In genomic region chr1:63703661-63704060, GRCh38 we compare ENCODE assay signal across 17 cellular contexts.
A peak's percentile ranks its signal among the peaks of the same experiment; 100 is the strongest.
DNase-seq lines count a peak whose midpoint lies in the region; ATAC-seq and TF ChIP-seq lines count a peak whose summit lies in the region.
"Had no signal": no experiment of that assay in that cellular context is flagged by ENCODE, and none has a peak within 500 bp of the region (broad histone marks: within the 10 kb centered on the region; RNA-seq: fewer than 3 reads in every experiment).

No MANE protein-coding gene starts in this region.

- H3K79me2 ChIP-seq in GM23338 (replicated peaks; ENCODE audit: insufficient read depth), result no peaks in the 10 kb centered on the region

- intact Hi-C loops in body of pancreas (cut with DNase I), result no loop called here

- H3K4me1 Mint-ChIP-seq in GM23338, result peaks cover 18% of the 10 kb centered on the region
- H3K4me1 Mint-ChIP-seq in osteocyte (ENCODE audit: unreplicated experiment), result peaks cover 41% of the 10 kb centered on the region
- H3K4me1 Mint-ChIP-seq: activated naive CD8-positive, alpha-beta T cell treated with anti-CD3 and anti-CD28 coated beads, Interleukin-2, amount 10 ng/mL, durations not matched to agents 7 days and 5 days had no signal

- peaks cover 11% of the 10 kb centered on the region; the same call in 1 of the 2 replicates for H3K9me2 ChIP-seq in GM23338 (ENCODE audit: insufficient read depth)

- peak overlapping the region; percentile 73 for H2AFZ ChIP-seq in GM23338

- H3K4me1 ChIP-seq in GM23338 (ENCODE audit: insufficient read depth) (peaks cover 11% of the 10 kb centered on the region), body of pancreas (peaks cover 93% of the 10 kb centered on the region)

- TF ChIP-seq CTCF in GM23338 (conservative IDR thresholded peaks at IDR 0.05; ENCODE audit: low read depth in 2 of 2) (no peak), body of pancreas (IDR thresholded peaks at IDR 0.05) (no peak), osteocyte (IDR thresholded peaks at IDR 0.05) (no peak)

- ATAC-seq in GM23338, result peak; percentile 14; the same call in 1 of the 3 replicates
- ATAC-seq in body of pancreas, result no peak
- no peak for ATAC-seq in HG03280 (IDR thresholded peaks at IDR 0.05; ENCODE audit: unreplicated experiment)

- H3K27me3 Mint-ChIP-seq in GM23338 (ENCODE audit: insufficient read depth, low read depth, poor library complexity) (peaks cover 5% of the 10 kb centered on the region), osteocyte (ENCODE audit: unreplicated experiment) (peaks cover 7% of the 10 kb centered on the region)
- H3K27me3 Mint-ChIP-seq: activated CD4-positive, alpha-beta memory T cell treated with anti-CD3 and anti-CD28 coated beads for 36 hours had no signal

- H3K27me3 ChIP-seq in GM23338 (ENCODE audit: insufficient read depth) (no peaks in the 10 kb centered on the region), body of pancreas (no peaks in the 10 kb centered on the region)
- H3K27me3 ChIP-seq: right atrium auricular region had no signal

- TF ChIP-seq POLR2A in body of pancreas (IDR thresholded peaks at IDR 0.05), result no peak

- no peaks in the 10 kb centered on the region for H3K9me3 Mint-ChIP-seq in GM23338
- H3K9me3 Mint-ChIP-seq in osteocyte (ENCODE audit: unreplicated experiment), result no peaks in the 10 kb centered on the region
- H3K9me3 Mint-ChIP-seq: activated CD4-positive, alpha-beta memory T cell treated with anti-CD3 and anti-CD28 coated beads for 36 hours; activated naive CD8-positive, alpha-beta T cell treated with anti-CD3 and anti-CD28 coated beads, Interleukin-2, amount 10 ng/mL, durations not matched to agents 7 days and 5 days; naive B cell had no signal

- H3F3A ChIP-seq in GM23338 (replicated peaks; ENCODE audit: low read depth), result no peaks in the 10 kb centered on the region

- H3K9me3 ChIP-seq in body of pancreas, result no peaks in the 10 kb centered on the region
- H3K9me3 ChIP-seq: right atrium auricular region had no signal

- no peak overlapping the region for H3K4me3 Mint-ChIP-seq in GM23338
- H3K4me3 Mint-ChIP-seq in osteocyte (ENCODE audit: unreplicated experiment), result no peak overlapping the region
- H3K4me3 Mint-ChIP-seq: activated CD4-positive, alpha-beta memory T cell treated with anti-CD3 and anti-CD28 coated beads for 36 hours; activated naive CD8-positive, alpha-beta T cell treated with anti-CD3 and anti-CD28 coated beads, Interleukin-2, amount 10 ng/mL, durations not matched to agents 7 days and 5 days; naive B cell had no signal

- H3K36me3 Mint-ChIP-seq in GM23338 (ENCODE audit: low read depth) (no peaks in the 10 kb centered on the region; the same call in 2 of the 3 replicates), osteocyte (ENCODE audit: unreplicated experiment) (no peaks in the 10 kb centered on the region)
- H3K36me3 Mint-ChIP-seq: activated CD4-positive, alpha-beta memory T cell treated with anti-CD3 and anti-CD28 coated beads for 36 hours; activated naive CD8-positive, alpha-beta T cell treated with anti-CD3 and anti-CD28 coated beads, Interleukin-2, amount 10 ng/mL, durations not matched to agents 7 days and 5 days; naive B cell had no signal

- H3K27ac Mint-ChIP-seq in GM23338 (no peak overlapping the region), osteocyte (ENCODE audit: unreplicated experiment) (peak overlapping the region; percentile 29)
- H3K27ac Mint-ChIP-seq: activated CD4-positive, alpha-beta memory T cell treated with anti-CD3 and anti-CD28 coated beads for 36 hours; activated naive CD8-positive, alpha-beta T cell treated with anti-CD3 and anti-CD28 coated beads, Interleukin-2, amount 10 ng/mL, durations not matched to agents 7 days and 5 days had no signal

- no peaks in the 10 kb centered on the region for H4K20me1 ChIP-seq in GM23338 (replicated peaks; ENCODE audit: insufficient read depth)

- 36 to 38% methylated on average over 7 of the region's 7 CpGs for WGBS in body of pancreas, 2 donors

- H3K4me2 ChIP-seq in GM23338, result no peak overlapping the region
- H3K4me2 ChIP-seq: KMS-11 had no signal

- H3K36me3 ChIP-seq in GM23338 (ENCODE audit: insufficient read depth) (no peaks in the 10 kb centered on the region), body of pancreas (replicated peaks in 1 of 2; ENCODE audit: insufficient read depth in 1 of 2, low read depth in 2 of 2) (no peaks in the 10 kb centered on the region)
- H3K36me3 ChIP-seq: right atrium auricular region had no signal

- H3K27ac ChIP-seq in GM23338 (ENCODE audit: low read depth) (no peak overlapping the region), body of pancreas (peak overlapping the region; percentile 74 to 83 (median 77))
- H3K27ac ChIP-seq: KMS-11, right atrium auricular region had no signal

- DNase-seq in GM23338 (ENCODE audit: low spot score) (no peak), NCI-H1694 treated with DMSO at 0.1 percent for 48 hours (lab: John Stamatoyannopoulos, UW) (peak; percentile 83), body of pancreas (no peak), osteocyte (ENCODE audit: extremely low spot score, unreplicated experiment) (no peak), NCI-H226 (no peak), T-helper 9 cell (no peak), NCI-H524 treated with DMSO at 0.1 percent for 48 hours (lab: John Stamatoyannopoulos, UW) (no peak)
- DNase-seq: activated CD4-positive, alpha-beta memory T cell treated with anti-CD3 and anti-CD28 coated beads for 36 hours; activated naive CD8-positive, alpha-beta T cell treated with anti-CD3 and anti-CD28 coated beads, Interleukin-2, amount 10 ng/mL, durations not matched to agents 7 days and 5 days; activated T-cell treated with anti-CD3 and anti-CD28 coated beads, Interleukin-2, amount 50 U/mL, for 48 hours; EL; naive B cell; NCI-H2029; OCI-M1 had no signal

- H3K4me3 ChIP-seq in GM23338 (no peak overlapping the region), body of pancreas (no peak overlapping the region)
- H3K4me3 ChIP-seq: right atrium auricular region had no signal

TF ChIP-seq in GM23338, 12 proteins besides CTCF, POLR2A, EP300 and RAD21:
- TF ChIP-seq ZNF331 (CRISPR knock-in tag; IDR thresholded peaks at IDR 0.05; ENCODE audit: low read depth), result no peak
